ENCODE assay signal across 8 cellular contexts in the genomic region with DNA sequence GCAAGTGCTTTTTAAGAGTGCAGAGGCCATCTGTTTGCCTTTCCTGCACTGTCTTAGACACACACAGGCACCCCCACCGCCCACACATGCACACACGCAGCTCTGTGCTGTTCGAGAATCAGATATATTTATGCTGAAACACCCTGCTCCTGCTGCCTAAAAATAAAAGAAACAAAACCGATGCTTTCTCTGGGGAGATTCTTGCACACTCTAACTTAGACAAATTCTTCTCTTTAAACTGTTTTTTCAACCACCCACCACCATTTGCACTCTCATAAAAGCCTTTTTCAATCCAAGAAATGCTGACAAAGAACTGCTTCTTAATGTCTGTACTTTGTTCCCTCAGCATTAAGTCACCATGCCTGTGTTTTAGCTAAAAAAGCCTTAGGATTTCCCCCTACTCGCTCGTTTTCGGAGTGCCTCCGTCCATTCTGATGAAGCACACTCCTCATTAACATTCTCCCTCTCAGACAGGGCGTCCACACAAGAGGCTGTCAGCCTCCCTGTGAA. TPM values are rescaled to one million over a fixed set of nuclear protein-coding genes. Genes with fewer than 3 reads are reported as not detected.
DNase-seq lines count a peak whose midpoint lies in the region; ATAC-seq, FAIRE-seq and TF ChIP-seq lines count a peak whose summit lies in the region.

No MANE protein-coding gene starts in this region.

- H3K4me1 Mint-ChIP-seq in natural killer cell, result no peaks in the 10 kb centered on the region

- POLR2A ChIA-PET in RWPE1 (lab: Yijun Ruan, JAX; ENCODE audit: low non-redundant PET), result no interaction called here

- DNase-seq in GM03348 (ENCODE audit: low spot score) (peak; percentile 60), RWPE1 (ENCODE audit: low spot score) (no peak), middle frontal gyrus (ENCODE audit: extremely low spot score, low spot score) (peak; percentile 54), H54 (ENCODE audit: insufficient read length, low spot score) (no peak), NCI-H1930 (lab: John Stamatoyannopoulos, UW) (no peak), natural killer cell (no peak)

- CTCF ChIA-PET in RWPE1 (lab: Yijun Ruan, JAX), result interaction anchor here (0.5 kb wide), 1 partner anchor 35 kb away, joined by 3 read pairs; no protein-coding TSS in a partner anchor

- no peaks in the 10 kb centered on the region for H3K36me3 Mint-ChIP-seq in natural killer cell

- no peaks in the 10 kb centered on the region for H3K27me3 Mint-ChIP-seq in natural killer cell (ENCODE audit: low read depth in 2 of 2)

- no peak for FAIRE-seq in H54 (lab: Jason Lieb, UNC)

- no peak for TF ChIP-seq POLR2A in H54 (IDR thresholded peaks at IDR 0.05; ENCODE audit: low read depth, low read length)

- no peak overlapping the region for H3K4me3 Mint-ChIP-seq in natural killer cell

- intact Hi-C loops in natural killer cell (cut with micrococcal nuclease), result no loop called here

- ATAC-seq in GM19455 (IDR thresholded peaks at IDR 0.05; ENCODE audit: unreplicated experiment) (peak; percentile 77), GM18907 (IDR thresholded peaks at IDR 0.05; ENCODE audit: unreplicated experiment) (no peak), natural killer cell (no peak)

- TF ChIP-seq CTCF in RWPE1 (conservative IDR thresholded peaks at IDR 0.05; ENCODE audit: low read depth) (no peak), natural killer cell (IDR thresholded peaks at IDR 0.05) (no peak)

- H3K27ac Mint-ChIP-seq in natural killer cell, result no peak overlapping the region

- 0 out of 2 replicates have a peak overlapping the region, but pooled peaks have one; percentile 16 for H3K27ac ChIP-seq in RWPE1

- no peaks in the 10 kb centered on the region for H3K9me3 Mint-ChIP-seq in natural killer cell

RNA-seq across cellular contexts. Expression of a gene that starts 26.2 kb away (rescaled TPM):
- 1 to 10 TPM in 1 of 3 donors, under 1 TPM in 2; 0.25 to 1.4 (median 0.61) TPM for total RNA-seq in natural killer cell

Comparison
In these comparisons a context has a peak if more than half of its experiments do, and no peak if none do; other contexts are left out.
1. DNase-seq: peak in GM03348 (single experiment) and middle frontal gyrus (single experiment); none in RWPE1 (single experiment), H54 (single experiment), NCI-H1930 (0 of 2) and natural killer cell (single experiment).